Comparison of ENCODE assay signal across 9 cellular contexts in the genomic region with DNA sequence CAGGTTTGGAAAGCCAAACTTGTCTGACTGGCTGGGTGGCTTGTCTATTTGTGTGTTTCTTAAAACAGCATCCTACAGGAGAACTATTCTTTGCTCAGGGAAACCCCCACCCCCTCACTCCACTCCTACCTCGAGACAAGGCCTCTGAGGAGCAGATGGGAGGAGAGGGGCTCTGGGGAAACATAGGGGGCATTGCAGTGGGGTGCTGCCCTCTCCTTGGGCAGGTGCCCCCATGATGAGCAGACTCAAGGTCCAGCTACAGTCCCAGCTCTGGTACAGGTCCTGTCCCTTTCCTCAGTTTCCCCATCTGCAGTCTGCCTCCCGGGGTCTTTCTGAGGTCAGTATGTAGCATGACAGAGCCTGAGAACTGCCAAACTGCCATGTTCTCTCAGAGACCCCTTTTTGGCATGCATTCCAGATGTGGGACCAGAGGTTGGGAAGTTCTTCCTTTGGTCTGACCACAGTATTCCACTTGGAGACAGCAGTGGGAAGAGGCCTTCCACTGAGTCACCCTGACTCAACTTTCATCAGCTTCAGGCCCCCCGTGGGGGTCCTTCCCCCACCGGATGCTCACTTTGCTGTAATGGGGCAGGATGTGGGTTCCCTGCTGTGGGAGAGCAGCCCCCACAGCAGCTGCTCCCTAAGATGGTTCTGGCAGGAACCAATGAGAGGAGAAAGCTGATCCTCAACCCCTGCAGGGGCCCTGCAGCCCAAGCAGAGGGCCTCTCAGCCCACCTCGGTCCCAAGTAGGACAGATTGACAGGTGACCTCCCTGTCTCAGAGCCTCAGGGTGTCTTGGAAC. TPM values are rescaled to one million over a fixed set of nuclear protein-coding genes. Genes with fewer than 3 reads are reported as not detected.
A peak's percentile ranks its signal among the peaks of the same experiment; 100 is the strongest.
DNase-seq lines count a peak whose midpoint lies in the region; ATAC-seq and TF ChIP-seq lines count a peak whose summit lies in the region.
"Had no signal": no experiment of that assay in that cellular context is flagged by ENCODE, and none has a peak within 500 bp of the region (broad histone marks: within the 10 kb centered on the region; RNA-seq: fewer than 3 reads in every experiment).

No MANE protein-coding gene starts in this region.

- no peak overlapping the region for H3K4me3 Mint-ChIP-seq in HFFc6
- no peak overlapping the region for H3K4me3 Mint-ChIP-seq in activated CD4-positive, alpha-beta memory T cell treated with anti-CD3 and anti-CD28 coated beads, Interleukin-2, amount 10 ng/mL, durations not matched to agents 7 days and 5 days

- H3K36me3 Mint-ChIP-seq in HFFc6 (ENCODE audit: low read depth), result 0 out of 2 replicates have a peak, but pooled peaks cover 4% of the 10 kb centered on the region
- no peaks in the 10 kb centered on the region for H3K36me3 Mint-ChIP-seq in activated CD4-positive, alpha-beta memory T cell treated with anti-CD3 and anti-CD28 coated beads, Interleukin-2, amount 10 ng/mL, durations not matched to agents 7 days and 5 days (ENCODE audit: low read depth)

- CTCF ChIA-PET in activated CD4-positive, alpha-beta memory T cell treated with anti-CD3 and anti-CD28 coated beads, Interleukin-2, amount 10 ng/mL, durations not matched to agents 7 days and 5 days (lab: Charles Lee), result interaction anchor here (0.9 to 7.6 kb wide), 3 partner anchors 16 to 38 kb away, joined by 3 to 61 read pairs (median 4); no protein-coding TSS in a partner anchor

- ATAC-seq in HG02970 (IDR thresholded peaks at IDR 0.05; ENCODE audit: low FRiP score, unreplicated experiment), result no peak
- no peak for ATAC-seq in GM18502 (IDR thresholded peaks at IDR 0.05; ENCODE audit: poor library complexity, unreplicated experiment)
- ATAC-seq in HG03521 (IDR thresholded peaks at IDR 0.05; ENCODE audit: unreplicated experiment), result no peak
- ATAC-seq: left colon had no signal

- no peaks in the 10 kb centered on the region for H3K9me3 Mint-ChIP-seq in HFFc6
- H3K9me3 Mint-ChIP-seq in activated CD4-positive, alpha-beta memory T cell treated with anti-CD3 and anti-CD28 coated beads, Interleukin-2, amount 10 ng/mL, durations not matched to agents 7 days and 5 days, result no peaks in the 10 kb centered on the region

- H3K27me3 Mint-ChIP-seq in HFFc6 (ENCODE audit: insufficient read depth), result peaks cover 4% of the 10 kb centered on the region
- H3K27me3 Mint-ChIP-seq in activated CD4-positive, alpha-beta memory T cell treated with anti-CD3 and anti-CD28 coated beads, Interleukin-2, amount 10 ng/mL, durations not matched to agents 7 days and 5 days, result no peaks in the 10 kb centered on the region

- POLR2A ChIA-PET in activated CD4-positive, alpha-beta memory T cell treated with anti-CD3 and anti-CD28 coated beads, Interleukin-2, amount 10 ng/mL, durations not matched to agents 7 days and 5 days (lab: Charles Lee), result interaction anchor here (0.7 to 4.0 kb wide), 3 partner anchors 15 to 61 kb away, joined by 4 to 23 read pairs (median 20); partner anchors contain the start of genes SEMA7A and UBL7

- peak; percentile 45 for DNase-seq in AG08395 (ENCODE audit: low spot score)
- DNase-seq in HFFc6, result peak; percentile 58
- DNase-seq in activated CD4-positive, alpha-beta memory T cell treated with anti-CD3 and anti-CD28 coated beads, Interleukin-2, amount 10 ng/mL, durations not matched to agents 7 days and 5 days, result peak; percentile 72
- DNase-seq in kidney glomerular epithelial cell (lab: John Stamatoyannopoulos, UW), result peak; percentile 39
- no peak for DNase-seq in HUDEP-2 (lab: John Stamatoyannopoulos, UW; ENCODE audit: unreplicated experiment in 76 of 76)
- DNase-seq: left colon had no signal

- H3K27ac Mint-ChIP-seq in HFFc6, result peak overlapping the region; percentile 73
- H3K27ac Mint-ChIP-seq in activated CD4-positive, alpha-beta memory T cell treated with anti-CD3 and anti-CD28 coated beads, Interleukin-2, amount 10 ng/mL, durations not matched to agents 7 days and 5 days, result peak overlapping the region; percentile 71

- peaks cover 99% of the 10 kb centered on the region for H3K4me1 Mint-ChIP-seq in HFFc6 (ENCODE audit: low read depth)
- peaks cover 78% of the 10 kb centered on the region for H3K4me1 Mint-ChIP-seq in activated CD4-positive, alpha-beta memory T cell treated with anti-CD3 and anti-CD28 coated beads, Interleukin-2, amount 10 ng/mL, durations not matched to agents 7 days and 5 days

- TF ChIP-seq CTCF in HFFc6 (IDR thresholded peaks at IDR 0.05), result no peak

RNA-seq across cellular contexts. Expression of gene CYP11A1, which starts 32.3 kb away (rescaled TPM):
- total RNA-seq in HFFc6 (2021; fragmentation: NEBNext Ultra II Directional; extraction: Animal tissue kit (Norgen Biotek cat#: 25700)), result under 1 TPM in 4 of 6 experiments, not detected in 2; 0.12 to 0.17 (median 0.14) TPM
- not detected for total RNA-seq in activated CD4-positive, alpha-beta memory T cell treated with anti-CD3 and anti-CD28 coated beads, Interleukin-2, amount 10 ng/mL, durations not matched to agents 7 days and 5 days

RNA-seq across cellular contexts. Expression of gene SEMA7A, which starts 34.0 kb away (rescaled TPM):
- total RNA-seq in HFFc6 (2021; fragmentation: NEBNext Ultra II Directional; extraction: Animal tissue kit (Norgen Biotek cat#: 25700)), result 100 to 1,000 TPM; 115 to 196 (median 129) TPM
- total RNA-seq in activated CD4-positive, alpha-beta memory T cell treated with anti-CD3 and anti-CD28 coated beads, Interleukin-2, amount 10 ng/mL, durations not matched to agents 7 days and 5 days, result 1 to 10 TPM; 3.8 to 4.3 TPM

Comparison
In these comparisons a context has a peak if more than half of its experiments do, and no peak if none do; other contexts are left out.
1. DNase-seq: peak in AG08395 (single experiment), HFFc6 (single experiment), activated CD4-positive, alpha-beta memory T cell treated with anti-CD3 and anti-CD28 coated beads, Interleukin-2, amount 10 ng/mL, durations not matched to agents 7 days and 5 days (single experiment) and kidney glomerular epithelial cell (single experiment); none in HUDEP-2 (0 of 76).
2. RNA of gene SEMA7A, which starts 34.0 kb away (total RNA-seq): 115 to 196 TPM in HFFc6; 3.8 to 4.3 TPM in activated CD4-positive, alpha-beta memory T cell treated with anti-CD3 and anti-CD28 coated beads, Interleukin-2, amount 10 ng/mL, durations not matched to agents 7 days and 5 days; every median in the first group is over 10 times any median in the second.